16 cellular contexts compared by ENCODE assay signal in the genomic region with DNA sequence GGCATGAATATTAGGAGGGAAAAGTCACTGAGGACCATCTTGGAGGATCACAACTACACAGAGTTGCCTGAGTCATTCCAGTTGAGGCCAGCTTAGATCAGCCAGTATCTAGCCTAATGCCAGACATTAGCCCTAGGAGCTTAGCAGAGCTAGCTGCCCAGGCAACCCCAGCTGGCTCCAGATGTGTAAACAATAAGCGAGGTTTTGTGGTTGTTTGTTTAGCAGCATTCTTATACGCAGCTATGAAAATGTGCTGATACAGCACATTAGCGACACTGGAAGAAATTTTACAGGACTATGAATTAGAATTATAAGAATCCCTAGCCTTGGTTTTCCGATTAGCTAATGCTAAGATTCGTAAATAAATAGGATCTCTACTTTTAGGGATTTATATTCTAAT.
"Had no signal": no experiment of that assay in that cellular context is flagged by ENCODE, and none has a peak within 500 bp of the region (broad histone marks: within the 10 kb centered on the region; RNA-seq: fewer than 3 reads in every experiment).

No MANE protein-coding gene starts in this region.

- H3K27ac Mint-ChIP-seq: activated naive CD4-positive, alpha-beta T cell treated with anti-CD3 and anti-CD28 coated beads for 36 hours; activated naive CD8-positive, alpha-beta T cell treated with anti-CD3 and anti-CD28 coated beads, Interleukin-2, amount 50 U/mL, for 24 hours; activated T-helper 2 cell treated with anti-CD3 and anti-CD28 coated beads, Interferon-gamma antibody, Interleukin-2, Interleukin-4, amounts not matched to agents 10 μg/mL and 5 μg/mL and 100 μg/mL, durations not matched to agents 14 hours and 24 hours and 36 hours; dendritic cell treated with granulocyte-macrophage colony-stimulating factor and Interleukin-4, amounts not matched to agents 40 ng/mL and 50 ng/mL, for 4 days; naive B cell; neural progenitor cell had no signal

- H3K4me2 ChIP-seq: neural progenitor cell had no signal

- H3K4me3 Mint-ChIP-seq: activated naive CD4-positive, alpha-beta T cell treated with anti-CD3 and anti-CD28 coated beads for 36 hours; activated naive CD8-positive, alpha-beta T cell treated with anti-CD3 and anti-CD28 coated beads, Interleukin-2, amount 50 U/mL, for 24 hours; dendritic cell treated with granulocyte-macrophage colony-stimulating factor and Interleukin-4, amounts not matched to agents 40 ng/mL and 50 ng/mL, for 4 days; naive B cell; neural progenitor cell had no signal

- H3K27me3 ChIP-seq: breast epithelium, neural progenitor cell, ovary, sigmoid colon, thyroid gland had no signal

- H3K4me3 ChIP-seq: breast epithelium, neural progenitor cell, ovary, sigmoid colon, thyroid gland had no signal

- H3K4me1 ChIP-seq: breast epithelium, sigmoid colon, thyroid gland had no signal

- H3K9me3 Mint-ChIP-seq: activated T-helper 2 cell treated with anti-CD3 and anti-CD28 coated beads, Interferon-gamma antibody, Interleukin-2, Interleukin-4, amounts not matched to agents 10 μg/mL and 5 μg/mL and 100 μg/mL, durations not matched to agents 14 hours and 24 hours and 36 hours; dendritic cell treated with granulocyte-macrophage colony-stimulating factor and Interleukin-4, amounts not matched to agents 40 ng/mL and 50 ng/mL, for 4 days; neural progenitor cell had no signal

- H3K9ac ChIP-seq: neural progenitor cell had no signal

- DNase-seq: activated CD4-positive, alpha-beta T cell treated with anti-CD3 and anti-CD28 coated beads, Interleukin-2, amount 50 U/mL, for 48 hours; activated naive CD4-positive, alpha-beta T cell treated with anti-CD3 and anti-CD28 coated beads for 36 hours; activated naive CD8-positive, alpha-beta T cell treated with anti-CD3 and anti-CD28 coated beads, Interleukin-2, amount 50 U/mL, for 24 hours; aorta; cerebellar nuclear complex; islet precursor cell; naive B cell; ovary; sigmoid colon; stimulated activated CD4-positive, alpha-beta T cell treated with anti-CD3 and anti-CD28 coated beads, Interleukin-1b, Interleukin-23, amount 100 ng/mL, for 48 hours; thyroid gland; WERI-Rb-1 had no signal

- H3K36me3 ChIP-seq: breast epithelium, neural progenitor cell, ovary, sigmoid colon, thyroid gland, WERI-Rb-1 had no signal

- H2AFZ ChIP-seq: neural progenitor cell had no signal

- H3K4me1 Mint-ChIP-seq: activated naive CD8-positive, alpha-beta T cell treated with anti-CD3 and anti-CD28 coated beads, Interleukin-2, amount 50 U/mL, for 24 hours; naive B cell had no signal

- H3K9me3 ChIP-seq: breast epithelium, ovary, sigmoid colon, thyroid gland had no signal

- ATAC-seq: activated naive CD8-positive, alpha-beta T cell treated with anti-CD3 and anti-CD28 coated beads, Interleukin-2, amount 50 U/mL, for 24 hours had no signal

- H3K36me3 Mint-ChIP-seq: naive B cell, neural progenitor cell had no signal

- H3K27me3 Mint-ChIP-seq: activated naive CD8-positive, alpha-beta T cell treated with anti-CD3 and anti-CD28 coated beads, Interleukin-2, amount 50 U/mL, for 24 hours; dendritic cell treated with granulocyte-macrophage colony-stimulating factor and Interleukin-4, amounts not matched to agents 40 ng/mL and 50 ng/mL, for 4 days had no signal

- H3K27ac ChIP-seq: breast epithelium, neural progenitor cell, ovary, sigmoid colon, thyroid gland, WERI-Rb-1 had no signal
